ENCODE assay signal across 24 cellular contexts in genomic region chr4:138611017-138611416, GRCh38.
"Had no signal": no experiment of that assay in that cellular context is flagged by ENCODE, and none has a peak within 500 bp of the region (broad histone marks: within the 10 kb centered on the region; RNA-seq: fewer than 3 reads in every experiment).

No MANE protein-coding gene starts in this region.

- H3K27me3 ChIP-seq: neural progenitor cell, ovary, right lobe of liver, sigmoid colon, stomach, testis, tibial artery, transverse colon, upper lobe of right lung, uterus had no signal

- H3K9me3 ChIP-seq: ovary, psoas muscle, right lobe of liver, sigmoid colon, testis, transverse colon, upper lobe of right lung, uterus had no signal

- H3K4me1 ChIP-seq: neural progenitor cell, parathyroid adenoma, psoas muscle, right lobe of liver, transverse colon, upper lobe of right lung, uterus had no signal

- H3K4me3 ChIP-seq: neural progenitor cell, ovary, psoas muscle, right lobe of liver, sigmoid colon, stomach, testis, tibial artery, transverse colon, upper lobe of right lung, uterus had no signal

- ATAC-seq: natural killer cell; psoas muscle; right cardiac atrium; right lobe of liver; stimulated activated effector memory CD8-positive, alpha-beta T cell treated with anti-CD3 and anti-CD28 coated beads, Interleukin-12 subunit alpha, Interleukin-12 subunit beta, amount 100 ng/mL, for 72 hours; stimulated activated naive B cell treated with anti-CD40 and anti-IgM and Interleukin-4, amounts not matched to agents 10 μg/mL and 1 μg/mL and 100 μg/mL, for 72 hours; upper lobe of right lung had no signal

- H3K36me3 ChIP-seq: neural progenitor cell, ovary, right lobe of liver, sigmoid colon, stomach, tibial artery, transverse colon, upper lobe of right lung, uterus had no signal

- DNase-seq: natural killer cell; occipital lobe; ovary; posterior cingulate gyrus; psoas muscle; right cardiac atrium; right lobe of liver; sigmoid colon; small intestine; stimulated activated CD4-positive, alpha-beta T cell treated with anti-CD3 and anti-CD28 coated beads, Interleukin-15, amount 100 ng/mL, for 24 hours; stimulated activated CD4-positive, alpha-beta T cell treated with anti-CD3 and anti-CD28 coated beads, Interleukin-2, amount 100 ng/mL, for 24 hours; stimulated activated CD4-positive, alpha-beta T cell treated with anti-CD3 and anti-CD28 coated beads, Interleukin-2, amount 100 ng/mL, for 48 hours; stimulated activated CD4-positive, alpha-beta T cell treated with anti-CD3 and anti-CD28 coated beads, Interleukin-4, amount 100 ng/mL, for 24 hours; stimulated activated naive B cell treated with anti-CD40 and anti-IgM and Interleukin-4, amounts not matched to agents 10 μg/mL and 1 μg/mL and 100 μg/mL, for 72 hours; stimulated activated naive CD4-positive, alpha-beta T cell treated with Interleukin-2 at 50 U/mL for 16 hours; stomach; testis; tibial artery; transverse colon; upper lobe of right lung; uterus had no signal

- H3K27ac ChIP-seq: neural progenitor cell, ovary, parathyroid adenoma, psoas muscle, right lobe of liver, stomach, testis, transverse colon, upper lobe of right lung, uterus had no signal
